In genomic region chr14:102616799-102617198, GRCh38 we compare ENCODE assay signal across 24 cellular contexts. TPM values are rescaled to one million over a fixed set of nuclear protein-coding genes. Genes with fewer than 3 reads are reported as not detected.
A peak's percentile ranks its signal among the peaks of the same experiment; 100 is the strongest.
DNase-seq lines count a peak whose midpoint lies in the region; ATAC-seq and TF ChIP-seq lines count a peak whose summit lies in the region.
"Had no signal": no experiment of that assay in that cellular context is flagged by ENCODE, and none has a peak within 500 bp of the region (broad histone marks: within the 10 kb centered on the region; RNA-seq: fewer than 3 reads in every experiment).

No MANE protein-coding gene starts in this region.

- H3F3A ChIP-seq in PC-3 (ENCODE audit: low read length, unreplicated experiment): no peaks in the 10 kb centered on the region

- POLR2A ChIA-PET in PC-3 (lab: Charles Lee; ENCODE audit: unreplicated experiment): no interaction called here
- POLR2A ChIA-PET in activated CD4-positive, alpha-beta memory T cell treated with anti-CD3 and anti-CD28 coated beads for 36 hours (lab: Charles Lee): no interaction called here

- H3K27ac Mint-ChIP-seq in activated CD4-positive, alpha-beta memory T cell treated with anti-CD3 and anti-CD28 coated beads for 36 hours: no peak overlapping the region
- H3K27ac Mint-ChIP-seq: activated B cell treated with CpG ODN at 0.5 μM for 24 hours; activated CD4-positive, alpha-beta memory T cell treated with anti-CD3 and anti-CD28 coated beads, Interleukin-2, amount 10 ng/mL, durations not matched to agents 7 days and 5 days; stimulated activated naive CD8-positive, alpha-beta T cell treated with anti-CD3 and anti-CD28 coated beads, Interleukin-15, amount 100 ng/mL, for 72 hours; type B pancreatic cell had no signal

- peaks cover 13 to 84% (median 61%) of the 10 kb centered on the region in 11 experiments; a peak in 20 of 22 replicates for H3K36me3 ChIP-seq in BLaER1 treated with 17β-estradiol and CSF1 and Interleukin-3, amounts not matched to agents 10 nM and 100 nM
- H3K36me3 ChIP-seq in PC-3 (ENCODE audit: low read depth, low read length): peaks cover 9% of the 10 kb centered on the region

- H3K4me3 Mint-ChIP-seq in activated CD4-positive, alpha-beta memory T cell treated with anti-CD3 and anti-CD28 coated beads for 36 hours: no peak overlapping the region
- H3K4me3 Mint-ChIP-seq: activated B cell treated with CpG ODN at 0.5 μM for 24 hours; activated CD4-positive, alpha-beta memory T cell treated with anti-CD3 and anti-CD28 coated beads, Interleukin-2, amount 10 ng/mL, durations not matched to agents 7 days and 5 days; stimulated activated naive CD8-positive, alpha-beta T cell treated with anti-CD3 and anti-CD28 coated beads, Interleukin-15, amount 100 ng/mL, for 72 hours; type B pancreatic cell had no signal

- intact Hi-C loops in PC-3 (cut with micrococcal nuclease): no loop called here
- intact Hi-C loops in activated CD4-positive, alpha-beta memory T cell treated with anti-CD3 and anti-CD28 coated beads for 36 hours (cut with micrococcal nuclease): no loop called here

- H3K4me1 ChIP-seq in BLaER1 treated with 17β-estradiol and CSF1 and Interleukin-3, amounts not matched to agents 10 nM and 100 nM: peaks cover 72 to 91% (median 76%) of the 10 kb centered on the region in 10 experiments
- no peaks in the 10 kb centered on the region for H3K4me1 ChIP-seq in PC-3 (ENCODE audit: insufficient read depth, low read length)

- peaks cover 93 to 100% (median 98%) of the 10 kb centered on the region in 11 experiments for H4K20me1 ChIP-seq in BLaER1 treated with 17β-estradiol and CSF1 and Interleukin-3, amounts not matched to agents 10 nM and 100 nM
- H4K20me1 ChIP-seq in PC-3 (ENCODE audit: low read length): peaks cover 46% of the 10 kb centered on the region

- no peak overlapping the region for H2AFZ ChIP-seq in PC-3 (ENCODE audit: low read length)

- no peak overlapping the region; a peak in 2 of 22 replicates for H3K9ac ChIP-seq in BLaER1 treated with 17β-estradiol and CSF1 and Interleukin-3, amounts not matched to agents 10 nM and 100 nM
- no peak overlapping the region for H3K9ac ChIP-seq in PC-3 (ENCODE audit: low read length)

- ATAC-seq in PC-3: no peak
- ATAC-seq in omental fat pad (ENCODE audit: low FRiP score): peak; percentile 75
- ATAC-seq: stimulated activated naive CD8-positive, alpha-beta T cell treated with anti-CD3 and anti-CD28 coated beads, Interleukin-15, amount 100 ng/mL, for 72 hours had no signal

- peaks cover 97% of the 10 kb centered on the region for H3K79me2 ChIP-seq in PC-3 (ENCODE audit: low read length)

- peaks cover 33% of the 10 kb centered on the region for H3K4me1 Mint-ChIP-seq in activated CD4-positive, alpha-beta memory T cell treated with anti-CD3 and anti-CD28 coated beads for 36 hours (ENCODE audit: low read depth)

- DNase-seq in PC-3: peak; percentile 26
- peak; percentile 78 for DNase-seq in fibroblast of pulmonary artery (ENCODE audit: low read depth)
- DNase-seq in omental fat pad (ENCODE audit: low spot score): no peak
- DNase-seq in NCI-H748 treated with DMSO at 0.1 percent for 48 hours (lab: John Stamatoyannopoulos, UW): no peak
- no peak for DNase-seq in NCI-H446 (lab: John Stamatoyannopoulos, UW)
- no peak for DNase-seq in kidney glomerular epithelial cell (lab: John Stamatoyannopoulos, UW)
- DNase-seq in activated CD4-positive, alpha-beta memory T cell treated with anti-CD3 and anti-CD28 coated beads for 36 hours: no peak
- DNase-seq: activated B cell treated with CpG ODN at 0.5 μM for 24 hours; activated CD4-positive, alpha-beta memory T cell treated with anti-CD3 and anti-CD28 coated beads, Interleukin-2, amount 10 ng/mL, durations not matched to agents 7 days and 5 days; activated naive CD4-positive, alpha-beta T cell; caudate nucleus; CD4-positive, alpha-beta memory T cell; dorsolateral prefrontal cortex; hypothalamus; KBM-7; mesenchymal stem cell; NCI-H2171; NCI-H526 treated with DMSO at 0.1 percent for 48 hours; stimulated activated CD4-positive, alpha-beta T cell treated with anti-CD3 and anti-CD28 coated beads, Interleukin-12 subunit alpha, Interleukin-12 subunit beta, amount 100 ng/mL, for 4 hours; stimulated activated CD4-positive, alpha-beta T cell treated with anti-CD3 and anti-CD28 coated beads, Interleukin-4, amount 100 ng/mL, for 4 hours; stimulated activated naive CD8-positive, alpha-beta T cell treated with anti-CD3 and anti-CD28 coated beads, Interleukin-15, amount 100 ng/mL, for 72 hours; T1000 had no signal

- H3K4me2 ChIP-seq in BLaER1 treated with 17β-estradiol and CSF1 and Interleukin-3, amounts not matched to agents 10 nM and 100 nM: peak overlapping the region; percentile 43 to 78 (median 68)
- H3K4me2 ChIP-seq in PC-3 (ENCODE audit: low read length): no peak overlapping the region

- H3K9me2 ChIP-seq in PC-3 (replicated peaks; ENCODE audit: low read length): no peaks in the 10 kb centered on the region

- no peak overlapping the region for H3K4me3 ChIP-seq in BLaER1 treated with 17β-estradiol and CSF1 and Interleukin-3, amounts not matched to agents 10 nM and 100 nM
- H3K4me3 ChIP-seq in PC-3 (ENCODE audit: low read length) (no peak overlapping the region), fibroblast of pulmonary artery (replicated peaks; ENCODE audit: low read depth, low read length) (no peak overlapping the region)
- H3K4me3 ChIP-seq: dorsolateral prefrontal cortex had no signal

- TF ChIP-seq CTCF in PC-3 (conservative IDR thresholded peaks at IDR 0.05; ENCODE audit: low read depth, low read length) (no peak), fibroblast of pulmonary artery (IDR thresholded peaks at IDR 0.05; ENCODE audit: low read length, missing control alignments) (no peak), omental fat pad (IDR thresholded peaks at IDR 0.05) (no peak)

- no peaks in the 10 kb centered on the region for H3K27me3 ChIP-seq in BLaER1 treated with 17β-estradiol and CSF1 and Interleukin-3, amounts not matched to agents 10 nM and 100 nM
- no peaks in the 10 kb centered on the region for H3K27me3 ChIP-seq in PC-3 (ENCODE audit: low read length)
- H3K27me3 ChIP-seq: dorsolateral prefrontal cortex had no signal

- BruUV-seq in PC-3 (replicated peaks; lab: Mats Ljungman, UMichigan): no TSS peak

- H3K27me3 Mint-ChIP-seq in activated CD4-positive, alpha-beta memory T cell treated with anti-CD3 and anti-CD28 coated beads for 36 hours: no peaks in the 10 kb centered on the region
- H3K27me3 Mint-ChIP-seq: activated B cell treated with CpG ODN at 0.5 μM for 24 hours; activated CD4-positive, alpha-beta memory T cell treated with anti-CD3 and anti-CD28 coated beads, Interleukin-2, amount 10 ng/mL, durations not matched to agents 7 days and 5 days; CD4-positive, alpha-beta memory T cell; stimulated activated naive CD8-positive, alpha-beta T cell treated with anti-CD3 and anti-CD28 coated beads, Interleukin-15, amount 100 ng/mL, for 72 hours; type B pancreatic cell had no signal

- peak overlapping the region in 8 of 11 experiments; percentile 2 to 50 (median 28); a peak in 10 of 22 replicates for H3K27ac ChIP-seq in BLaER1 treated with 17β-estradiol and CSF1 and Interleukin-3, amounts not matched to agents 10 nM and 100 nM
- H3K27ac ChIP-seq in PC-3 (ENCODE audit: low read length): no peak overlapping the region
- H3K27ac ChIP-seq: dorsolateral prefrontal cortex had no signal

- H3K9me3 ChIP-seq in BLaER1 treated with 17β-estradiol and CSF1 and Interleukin-3, amounts not matched to agents 10 nM and 100 nM (replicated peaks in 1 of 11): peaks cover 0 to 14% (median 0%) of the 10 kb centered on the region in 11 experiments; a peak in 4 of 22 replicates
- no peaks in the 10 kb centered on the region for H3K9me3 ChIP-seq in PC-3 (ENCODE audit: low read length)

- CTCF ChIA-PET in PC-3 (lab: Charles Lee): no interaction called here
- CTCF ChIA-PET in activated CD4-positive, alpha-beta memory T cell treated with anti-CD3 and anti-CD28 coated beads for 36 hours (lab: Charles Lee): interaction anchor here (1.4 to 1.7 kb wide), 2 partner anchors 22 to 78 kb away, joined by 3 to 5 read pairs; no protein-coding TSS in a partner anchor

- H3K9me3 Mint-ChIP-seq in activated CD4-positive, alpha-beta memory T cell treated with anti-CD3 and anti-CD28 coated beads for 36 hours: no peaks in the 10 kb centered on the region
- H3K9me3 Mint-ChIP-seq: activated B cell treated with CpG ODN at 0.5 μM for 24 hours; activated CD4-positive, alpha-beta memory T cell treated with anti-CD3 and anti-CD28 coated beads, Interleukin-2, amount 10 ng/mL, durations not matched to agents 7 days and 5 days; stimulated activated naive CD8-positive, alpha-beta T cell treated with anti-CD3 and anti-CD28 coated beads, Interleukin-15, amount 100 ng/mL, for 72 hours; type B pancreatic cell had no signal

- H3K36me3 Mint-ChIP-seq in activated CD4-positive, alpha-beta memory T cell treated with anti-CD3 and anti-CD28 coated beads for 36 hours: peaks cover 3% of the 10 kb centered on the region
- H3K36me3 Mint-ChIP-seq: type B pancreatic cell had no signal

RNA-seq across cellular contexts. Expression of gene RCOR1, which starts 24.4 kb away (rescaled TPM):
- total RNA-seq in PC-3 (2014; rRNA removed) (22.2 and 23.4 TPM in 2 replicates), omental fat pad (10 to 100 TPM; 12.6 to 20.9 (median 15.7) TPM)
- total RNA-seq in activated CD4-positive, alpha-beta memory T cell treated with anti-CD3 and anti-CD28 coated beads for 36 hours: 10 to 100 TPM; 14.1 to 14.3 TPM

Comparison
In these comparisons a context has a peak if more than half of its experiments do, and no peak if none do; other contexts are left out.
1. DNase-seq: peak in PC-3 (single experiment) and fibroblast of pulmonary artery (single experiment); none in omental fat pad (single experiment), NCI-H748 treated with DMSO at 0.1 percent for 48 hours (single experiment), NCI-H446 (0 of 2), kidney glomerular epithelial cell (single experiment) and activated CD4-positive, alpha-beta memory T cell treated with anti-CD3 and anti-CD28 coated beads for 36 hours (single experiment).